Comparison of ENCODE assay signal across 13 cellular contexts in genomic region chr1:234915923-234916675, GRCh38.
DNase-seq lines count a peak whose midpoint lies in the region; ATAC-seq and TF ChIP-seq lines count a peak whose summit lies in the region.
"Had no signal": no experiment of that assay in that cellular context is flagged by ENCODE, and none has a peak within 500 bp of the region (broad histone marks: within the 10 kb centered on the region; RNA-seq: fewer than 3 reads in every experiment).

No MANE protein-coding gene starts in this region.

- TF ChIP-seq POLR2A in uterus (IDR thresholded peaks at IDR 0.05) = no peak

- H3K36me3 ChIP-seq in uterus (no peaks in the 10 kb centered on the region), MM.1S (replicated peaks; ENCODE audit: insufficient read depth, low read length) (no peaks in the 10 kb centered on the region), SK-N-SH (replicated peaks in 1 of 2; ENCODE audit: control insufficient read depth in 1 of 2, insufficient read depth in 2 of 2, low read length in 1 of 2) (no peaks in the 10 kb centered on the region)
- H3K36me3 ChIP-seq: BE2C had no signal

- H3K4me1 ChIP-seq in uterus (peaks cover 8 to 16% of the 10 kb centered on the region in 2 donors), MM.1S (ENCODE audit: low read length) (no peaks in the 10 kb centered on the region), SK-N-SH (ENCODE audit: control insufficient read depth in 1 of 2, insufficient read depth in 2 of 2, low read depth in 1 of 2, low read length in 1 of 2) (peaks cover 0 to 12% of the 10 kb centered on the region in 2 experiments; a peak in 1 of 4 replicates)
- H3K4me1 ChIP-seq: BE2C had no signal

- no peak for ATAC-seq in T-helper 17 cell

- no peak overlapping the region for H3K4me3 ChIP-seq in uterus
- H3K4me3 ChIP-seq in MM.1S (ENCODE audit: low read length) = no peak overlapping the region
- H3K4me3 ChIP-seq in SK-N-SH (ENCODE audit: low read depth in 2 of 2, low read length in 1 of 2) = no peak overlapping the region

- no peaks in the 10 kb centered on the region for H3K9me3 Mint-ChIP-seq in activated T-cell treated with anti-CD3 and anti-CD28 coated beads, Interleukin-2, amount 50 U/mL, for 24 hours

- DNase-seq in activated T-cell treated with anti-CD3 and anti-CD28 coated beads, Interleukin-2, amount 50 U/mL, for 24 hours = peak; percentile 8
- DNase-seq in activated T-cell treated with anti-CD3 and anti-CD28 coated beads, Interleukin-2, amount 50 U/mL, for 48 hours = no peak
- DNase-seq in T-helper 17 cell = no peak
- peak; percentile 49 to 83 for DNase-seq in lung microvascular endothelial cell (ENCODE audit: low read depth in 2 of 2)
- peak; percentile 45 to 62 for DNase-seq in uterus
- no peak for DNase-seq in MM.1S
- no peak for DNase-seq in EL
- DNase-seq in SK-N-SH = no peak
- DNase-seq: activated gamma-delta T cell treated with Interleukin-2 at 50 U/mL for 16 hours; BE2C; endodermal cell; stimulated activated CD4-positive, alpha-beta T cell treated with anti-CD3 and anti-CD28 coated beads, Interleukin-4, amount 100 ng/mL, for 1 hour had no signal

- TF ChIP-seq RAD21 in SK-N-SH (IDR thresholded peaks at IDR 0.05; ENCODE audit: low read length) = no peak

- H4K20me1 ChIP-seq in MM.1S (ENCODE audit: insufficient read depth, low read length) (no peaks in the 10 kb centered on the region), SK-N-SH (ENCODE audit: insufficient read depth) (no peaks in the 10 kb centered on the region)

- no peak overlapping the region for H3K9ac ChIP-seq in MM.1S (ENCODE audit: low read length)
- no peak overlapping the region for H3K9ac ChIP-seq in SK-N-SH
- H3K9ac ChIP-seq: KMS-11 had no signal

- 88% methylated on average over 16 of the region's 16 CpGs for WGBS in SK-N-SH (ENCODE audit: low lambda C conversion rate)

- no peak overlapping the region for H3K27ac Mint-ChIP-seq in activated T-cell treated with anti-CD3 and anti-CD28 coated beads, Interleukin-2, amount 50 U/mL, for 24 hours
- peak overlapping the region; percentile 68 for H3K27ac Mint-ChIP-seq in T-helper 17 cell
- H3K27ac Mint-ChIP-seq: endodermal cell had no signal

- no peaks in the 10 kb centered on the region for H3K27me3 ChIP-seq in uterus
- no peaks in the 10 kb centered on the region for H3K27me3 ChIP-seq in MM.1S (replicated peaks; ENCODE audit: insufficient read depth, low read length)
- H3K27me3 ChIP-seq in SK-N-SH (ENCODE audit: insufficient read depth) = no peaks in the 10 kb centered on the region
- H3K27me3 ChIP-seq: BE2C had no signal

- no peak overlapping the region for H3K4me3 Mint-ChIP-seq in activated T-cell treated with anti-CD3 and anti-CD28 coated beads, Interleukin-2, amount 50 U/mL, for 24 hours
- H3K4me3 Mint-ChIP-seq in T-helper 17 cell = no peak overlapping the region
- H3K4me3 Mint-ChIP-seq: endodermal cell had no signal

- H3K27me3 Mint-ChIP-seq in activated T-cell treated with anti-CD3 and anti-CD28 coated beads, Interleukin-2, amount 50 U/mL, for 24 hours = no peaks in the 10 kb centered on the region
- no peaks in the 10 kb centered on the region for H3K27me3 Mint-ChIP-seq in T-helper 17 cell

- POLR2A ChIA-PET in SK-N-SH (lab: Yijun Ruan, JAX) = no interaction called here

- no peak for TF ChIP-seq EP300 in SK-N-SH (IDR thresholded peaks at IDR 0.05; ENCODE audit: borderline replicate concordance in 1 of 2, low read depth in 1 of 2, low read length in 1 of 2)

- no peaks in the 10 kb centered on the region for H3K9me3 ChIP-seq in T-helper 17 cell (ENCODE audit: control insufficient read depth, low read length, poor library complexity, severe bottlenecking)
- no peaks in the 10 kb centered on the region for H3K9me3 ChIP-seq in uterus
- H3K9me3 ChIP-seq in MM.1S (replicated peaks; ENCODE audit: insufficient read depth, low read length) = no peaks in the 10 kb centered on the region
- H3K9me3 ChIP-seq in SK-N-SH = no peaks in the 10 kb centered on the region
- H3K9me3 ChIP-seq: BE2C had no signal

- H3K79me2 ChIP-seq in MM.1S (ENCODE audit: low read length) = no peaks in the 10 kb centered on the region
- no peaks in the 10 kb centered on the region for H3K79me2 ChIP-seq in SK-N-SH (ENCODE audit: insufficient read depth)

- TF ChIP-seq CTCF in uterus (IDR thresholded peaks at IDR 0.05) = no peak
- TF ChIP-seq CTCF in MM.1S (IDR thresholded peaks at IDR 0.05; ENCODE audit: low read length) = no peak
- TF ChIP-seq CTCF in SK-N-SH (IDR thresholded peaks at IDR 0.05) = no peak

- intact Hi-C loops in uterus (cut with DNase I; ENCODE audit: low total_unique reads) = no loop called here

- no peaks in the 10 kb centered on the region for H3K36me3 Mint-ChIP-seq in activated T-cell treated with anti-CD3 and anti-CD28 coated beads, Interleukin-2, amount 50 U/mL, for 24 hours (ENCODE audit: low read depth)
- H3K36me3 Mint-ChIP-seq in T-helper 17 cell (ENCODE audit: low read depth) = no peaks in the 10 kb centered on the region

- H2AFZ ChIP-seq in MM.1S (ENCODE audit: low read length) = no peak overlapping the region
- H2AFZ ChIP-seq in SK-N-SH (ENCODE audit: low read depth) = no peak overlapping the region

- H3F3A ChIP-seq in MM.1S (ENCODE audit: insufficient read depth, low read length) = no peaks in the 10 kb centered on the region
- H3F3A ChIP-seq in SK-N-SH (replicated peaks; ENCODE audit: insufficient read depth) = no peaks in the 10 kb centered on the region

- H3K4me1 Mint-ChIP-seq in activated T-cell treated with anti-CD3 and anti-CD28 coated beads, Interleukin-2, amount 50 U/mL, for 24 hours (ENCODE audit: low read depth) = peaks cover 22% of the 10 kb centered on the region
- H3K4me1 Mint-ChIP-seq in T-helper 17 cell = peaks cover 14% of the 10 kb centered on the region

- CTCF ChIA-PET in SK-N-SH (lab: Yijun Ruan, JAX) = no interaction called here

- H3K27ac ChIP-seq in uterus (peak overlapping the region; percentile 81 to 83), MM.1S (ENCODE audit: low read length) (no peak overlapping the region), SK-N-SH (ENCODE audit: low read depth in 2 of 2, low read length in 1 of 2) (no peak overlapping the region)
- H3K27ac ChIP-seq: KMS-11 had no signal

- no peak overlapping the region for H3K4me2 ChIP-seq in MM.1S (ENCODE audit: low read depth, low read length)
- no peak overlapping the region for H3K4me2 ChIP-seq in SK-N-SH
- H3K4me2 ChIP-seq: KMS-11 had no signal

- H3K9me2 ChIP-seq in MM.1S (replicated peaks; ENCODE audit: insufficient read depth, low read length) (no peaks in the 10 kb centered on the region), SK-N-SH (no peaks in the 10 kb centered on the region)

TF ChIP-seq in SK-N-SH, 30 proteins besides CTCF, POLR2A, EP300 and RAD21:
- TF ChIP-seq TCF12 (IDR thresholded peaks at IDR 0.05) (no peak), FOXM1 (IDR thresholded peaks at IDR 0.05; ENCODE audit: low read depth) (no peak), EZH2phosphoT487 (IDR thresholded peaks at IDR 0.05; ENCODE audit: borderline replicate concordance, low read depth) (no peak), TAF1 (IDR thresholded peaks at IDR 0.05; ENCODE audit: borderline replicate concordance, low read depth, low read length) (no peak), FOXJ3 (CRISPR knock-in tag; IDR thresholded peaks at IDR 0.05) (no peak), IRF3 (IDR thresholded peaks at IDR 0.05; ENCODE audit: low read depth, low read length) (no peak), FOSL2 (IDR thresholded peaks at IDR 0.05; ENCODE audit: borderline replicate concordance, low read depth) (no peak), NFIC (IDR thresholded peaks at IDR 0.05; ENCODE audit: borderline replicate concordance) (no peak), JUND (IDR thresholded peaks at IDR 0.05) (no peak), ZBTB33 (IDR thresholded peaks at IDR 0.05; ENCODE audit: borderline replicate concordance, low read depth) (no peak), CHD2 (IDR thresholded peaks at IDR 0.05; ENCODE audit: low read length, partially characterized antibody) (no peak), SIN3A (IDR thresholded peaks at IDR 0.05; ENCODE audit: borderline replicate concordance, low read depth, low read length) (no peak), RFX5 (IDR thresholded peaks at IDR 0.05; ENCODE audit: low read length) (no peak)

Comparison
In these comparisons a context has a peak if more than half of its experiments do, and no peak if none do; other contexts are left out.
1. DNase-seq: peak in activated T-cell treated with anti-CD3 and anti-CD28 coated beads, Interleukin-2, amount 50 U/mL, for 24 hours (single experiment), lung microvascular endothelial cell (2 of 2) and uterus (2 of 2); none in activated T-cell treated with anti-CD3 and anti-CD28 coated beads, Interleukin-2, amount 50 U/mL, for 48 hours (0 of 2), T-helper 17 cell (0 of 3), MM.1S (single experiment), EL (single experiment) and SK-N-SH (single experiment).
2. H3K27ac ChIP-seq: peak in uterus (2 of 2); none in MM.1S (single experiment) and SK-N-SH (0 of 2).